18 cellular contexts compared by ENCODE assay signal in genomic region chr7:473211-473734, GRCh38. TPM values are rescaled to one million over a fixed set of nuclear protein-coding genes. Genes with fewer than 3 reads are reported as not detected.
DNase-seq lines count a peak whose midpoint lies in the region; ATAC-seq and TF ChIP-seq lines count a peak whose summit lies in the region.
"Had no signal": no experiment of that assay in that cellular context is flagged by ENCODE, and none has a peak within 500 bp of the region (broad histone marks: within the 10 kb centered on the region; RNA-seq: fewer than 3 reads in every experiment).

No MANE protein-coding gene starts in this region.

- H3K4me1 ChIP-seq in tibial artery = peaks cover 4 to 31% (median 28%) of the 10 kb centered on the region in 4 donors

- peaks cover 42% of the 10 kb centered on the region for H3K4me1 Mint-ChIP-seq in chondrocyte (ENCODE audit: low read depth)

- no peak overlapping the region for H3K4me3 Mint-ChIP-seq in chondrocyte (ENCODE audit: unreplicated experiment)
- H3K4me3 Mint-ChIP-seq: activated T-cell treated with anti-CD3 and anti-CD28 coated beads, Interleukin-2, amount 50 U/mL, for 72 hours had no signal

- H3K36me3 ChIP-seq in tibial artery = no peaks in the 10 kb centered on the region
- H3K36me3 ChIP-seq: BLaER1 treated with 17β-estradiol and CSF1 and Interleukin-3, amounts not matched to agents 10 nM and 100 nM; gastrocnemius medialis; WERI-Rb-1 had no signal

- H3K27ac ChIP-seq in tibial artery = no peak overlapping the region
- H3K27ac ChIP-seq: WERI-Rb-1 had no signal

- intact Hi-C loops in tibial artery (cut with DNase I; ENCODE audit: low total_unique reads) = loop anchor here (5.0 kb wide), 1 partner anchor 44 kb away; the partner anchor contains the start of gene PDGFA

- H3K27me3 Mint-ChIP-seq in chondrocyte (ENCODE audit: low read depth) = no peaks in the 10 kb centered on the region

- no peaks in the 10 kb centered on the region for H3K27me3 ChIP-seq in tibial artery
- H3K27me3 ChIP-seq: BLaER1 treated with 17β-estradiol and CSF1 and Interleukin-3, amounts not matched to agents 10 nM and 100 nM; gastrocnemius medialis had no signal

- no peak for TF ChIP-seq CTCF in chondrocyte (IDR thresholded peaks at IDR 0.05)
- TF ChIP-seq CTCF in tibial artery (IDR thresholded peaks at IDR 0.05) = no peak

- H3K27ac Mint-ChIP-seq in chondrocyte (ENCODE audit: unreplicated experiment) = no peak overlapping the region
- H3K27ac Mint-ChIP-seq: activated T-cell treated with anti-CD3 and anti-CD28 coated beads, Interleukin-2, amount 50 U/mL, for 72 hours; T-cell had no signal

- peaks cover 8% of the 10 kb centered on the region for H3K9me3 Mint-ChIP-seq in chondrocyte (ENCODE audit: low read depth)

- peaks cover 0 to 5% (median 0%) of the 10 kb centered on the region in 3 donors for H3K9me3 ChIP-seq in tibial artery
- H3K9me3 ChIP-seq: gastrocnemius medialis had no signal

- H3K4me3 ChIP-seq in tibial artery = no peak overlapping the region
- H3K4me3 ChIP-seq: BLaER1 treated with 17β-estradiol and CSF1 and Interleukin-3, amounts not matched to agents 10 nM and 100 nM; gastrocnemius medialis had no signal

- peak; percentile 7 for DNase-seq in activated naive CD4-positive, alpha-beta T cell treated with anti-CD3 and anti-CD28 coated beads, Interleukin-2, amount 50 U/mL, for 16 hours
- no peak for DNase-seq in activated naive CD4-positive, alpha-beta T cell treated with Interleukin-2 at 50 U/mL for 16 hours
- DNase-seq in chondrocyte (ENCODE audit: low spot score) (peak; percentile 82), mesenteric fat pad (ENCODE audit: low spot score) (peak; percentile 87), tibial artery (peak; percentile 17 to 63), NCI-H748 treated with DMSO at 0.1 percent for 48 hours (lab: John Stamatoyannopoulos, UW) (no peak)
- DNase-seq: activated T-cell treated with anti-CD3 and anti-CD28 coated beads, Interleukin-2, amount 50 U/mL, for 72 hours; NCI-H1417 treated with DMSO at 0.1 percent for 48 hours; NCI-H510A treated with DMSO at 0.1 percent for 48 hours; SHP77 treated with DMSO at 0.1 percent for 48 hours; small intestine; stimulated activated CD4-positive, alpha-beta T cell treated with anti-CD3 and anti-CD28 coated beads, Interleukin-4, amount 100 ng/mL, for 24 hours; WERI-Rb-1 had no signal

- no peak for ATAC-seq in HG02759 (IDR thresholded peaks at IDR 0.05; ENCODE audit: unreplicated experiment)
- no peak for ATAC-seq in GM21447 (IDR thresholded peaks at IDR 0.05; ENCODE audit: unreplicated experiment)
- ATAC-seq: gastrocnemius medialis had no signal

- H3K36me3 Mint-ChIP-seq in chondrocyte (ENCODE audit: low read depth) = no peaks in the 10 kb centered on the region
- H3K36me3 Mint-ChIP-seq: T-cell had no signal

RNA-seq across cellular contexts. Expression of gene PDGFA, which starts 46.4 kb away (rescaled TPM):
- 38.1 to 72.5 TPM (median 70.6 TPM) in 3 replicates for total RNA-seq in chondrocyte
- 19.7 TPM for total RNA-seq in mesenteric fat pad

Comparison
In these comparisons a context has a peak if more than half of its experiments do, and no peak if none do; other contexts are left out.
1. DNase-seq: peak in activated naive CD4-positive, alpha-beta T cell treated with anti-CD3 and anti-CD28 coated beads, Interleukin-2, amount 50 U/mL, for 16 hours (single experiment), chondrocyte (single experiment), mesenteric fat pad (single experiment) and tibial artery (2 of 2); none in activated naive CD4-positive, alpha-beta T cell treated with Interleukin-2 at 50 U/mL for 16 hours (single experiment) and NCI-H748 treated with DMSO at 0.1 percent for 48 hours (single experiment).